In the genomic region with DNA sequence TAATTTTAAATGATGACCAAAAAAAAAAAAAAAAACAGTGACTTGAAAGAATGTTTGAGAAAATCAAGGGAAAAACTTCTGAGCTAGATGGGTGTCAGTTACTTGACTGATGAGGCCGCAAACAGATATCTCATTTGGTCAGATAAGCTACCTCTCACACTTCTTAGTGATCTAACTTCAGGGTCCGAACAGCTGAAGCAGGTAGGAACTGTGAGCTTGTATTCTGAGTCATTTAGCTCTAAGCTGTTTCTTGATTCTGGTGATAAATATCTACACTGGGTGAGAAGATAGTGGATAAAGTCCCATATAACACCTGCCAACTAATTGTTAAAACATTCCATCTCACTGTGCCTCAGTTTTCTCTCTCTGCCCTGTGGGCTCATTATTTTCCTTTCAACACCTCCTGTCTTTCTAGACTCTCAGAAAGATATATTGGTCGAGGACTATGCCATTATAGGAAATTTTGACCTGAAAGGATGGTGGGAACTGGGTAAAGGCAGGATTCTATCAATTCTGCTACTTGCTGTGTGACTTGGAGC, we compare ENCODE assay signal across 9 cellular contexts. TPM values are rescaled to one million over a fixed set of nuclear protein-coding genes. Genes with fewer than 3 reads are reported as not detected.
DNase-seq lines count a peak whose midpoint lies in the region; ATAC-seq, FAIRE-seq and TF ChIP-seq lines count a peak whose summit lies in the region.
"Had no signal": no experiment of that assay in that cellular context is flagged by ENCODE, and none has a peak within 500 bp of the region (broad histone marks: within the 10 kb centered on the region; RNA-seq: fewer than 3 reads in every experiment).

No MANE protein-coding gene starts in this region.

- no peak for TF ChIP-seq EP300 in A549 (IDR thresholded peaks at IDR 0.05)

- ATAC-seq in A549: no peak
- ATAC-seq in HG03432 (IDR thresholded peaks at IDR 0.05; ENCODE audit: unreplicated experiment): peak; percentile 51
- ATAC-seq in HG03139 (IDR thresholded peaks at IDR 0.05; ENCODE audit: unreplicated experiment): no peak
- ATAC-seq: left lobe of liver had no signal

- TF ChIP-seq POLR2A in A549 (IDR thresholded peaks at IDR 0.05; ENCODE audit: low read length): no peak

- peaks cover 27% of the 10 kb centered on the region for H3K4me1 ChIP-seq in A549
- peaks cover 17% of the 10 kb centered on the region for H3K4me1 ChIP-seq in colonic mucosa

- peak overlapping the region; percentile 25; the same call in 2 of the 3 replicates for H3K4me2 ChIP-seq in A549

- no peak for FAIRE-seq in A549 (lab: Jason Lieb, UNC)

- no peak overlapping the region for H3K9ac ChIP-seq in colonic mucosa (ENCODE audit: low read depth in 2 of 2, low read length in 2 of 2)

- WGBS in A549 (ENCODE audit: missing lambda C conversion rate): 65% methylated on average over 3 of the region's 3 CpGs

- POLR2A ChIA-PET in A549 (lab: Yijun Ruan, JAX) (interaction anchor here (0.6 kb wide), 1 partner anchor 82 kb away, joined by 5 read pairs; no protein-coding TSS in a partner anchor), RWPE1 (lab: Yijun Ruan, JAX; ENCODE audit: low non-redundant PET) (interaction anchor here (0.6 kb wide), 1 partner anchor 15 kb away, joined by 4 read pairs; no protein-coding TSS in a partner anchor)

- no peak overlapping the region; a peak in 1 of 6 replicates for H3K27ac ChIP-seq in A549
- peak overlapping the region; percentile 28 for H3K27ac ChIP-seq in colonic mucosa
- H3K27ac ChIP-seq in RWPE1: no peak overlapping the region

- DNase-seq in A549 (ENCODE audit: low read depth in 1 of 2, low spot score in 1 of 2) (no peak), GM13977 (ENCODE audit: low spot score) (peak; percentile 34), colonic mucosa (no peak), cerebellar cortex (ENCODE audit: low spot score) (no peak), NCI-H226 (no peak), RWPE1 (ENCODE audit: low spot score) (no peak)

- H3K36me3 ChIP-seq in colonic mucosa: no peaks in the 10 kb centered on the region

- intact Hi-C loops in colonic mucosa (cut with DNase I): no loop called here

- TF ChIP-seq CTCF in A549 (IDR thresholded peaks at IDR 0.05) (no peak), GM13977 (IDR thresholded peaks at IDR 0.05; ENCODE audit: extremely low read depth, insufficient read depth, missing control alignments) (no peak), colonic mucosa (IDR thresholded peaks at IDR 0.05) (no peak), RWPE1 (conservative IDR thresholded peaks at IDR 0.05; ENCODE audit: low read depth) (no peak)

- TF ChIP-seq RAD21 in A549 (conservative IDR thresholded peaks at IDR 0.05 in 1 of 2, IDR thresholded peaks at IDR 0.05 in 1 of 2): no peak

- CTCF ChIA-PET in A549 (lab: Yijun Ruan, JAX): interaction anchor here (0.7 kb wide), 2 partner anchors 21 to 25 kb away, joined by 3 read pairs; no protein-coding TSS in a partner anchor
- CTCF ChIA-PET in RWPE1 (lab: Yijun Ruan, JAX): no interaction called here

- H3K4me3 ChIP-seq in A549: no peak overlapping the region
- H3K4me3 ChIP-seq in colonic mucosa: no peak overlapping the region

- in situ Hi-C loops in GM13977 (cut with MboI; ENCODE audit: low pct_unique_long_range_greater_than_20kb, low sequenced_read_pairs, unreplicated experiment): no loop called here

- H3K9me3 ChIP-seq in A549 (no peaks in the 10 kb centered on the region), colonic mucosa (no peaks in the 10 kb centered on the region)

- no peaks in the 10 kb centered on the region for H3K27me3 ChIP-seq in colonic mucosa

TF ChIP-seq in A549, 52 proteins besides CTCF, POLR2A, EP300 and RAD21:
- no peak for TF ChIP-seq GATA3 (IDR thresholded peaks at IDR 0.05; ENCODE audit: borderline replicate concordance)
- TF ChIP-seq HEYL (CRISPR knock-in tag; IDR thresholded peaks at IDR 0.05): no peak
- TF ChIP-seq CBX2 (IDR thresholded peaks at IDR 0.05; ENCODE audit: borderline replicate concordance, low read depth): no peak
- no peak for TF ChIP-seq CBX8 (IDR thresholded peaks at IDR 0.05)
- no peak for TF ChIP-seq JUN (IDR thresholded peaks at IDR 0.05)
- TF ChIP-seq, protein P1, sequence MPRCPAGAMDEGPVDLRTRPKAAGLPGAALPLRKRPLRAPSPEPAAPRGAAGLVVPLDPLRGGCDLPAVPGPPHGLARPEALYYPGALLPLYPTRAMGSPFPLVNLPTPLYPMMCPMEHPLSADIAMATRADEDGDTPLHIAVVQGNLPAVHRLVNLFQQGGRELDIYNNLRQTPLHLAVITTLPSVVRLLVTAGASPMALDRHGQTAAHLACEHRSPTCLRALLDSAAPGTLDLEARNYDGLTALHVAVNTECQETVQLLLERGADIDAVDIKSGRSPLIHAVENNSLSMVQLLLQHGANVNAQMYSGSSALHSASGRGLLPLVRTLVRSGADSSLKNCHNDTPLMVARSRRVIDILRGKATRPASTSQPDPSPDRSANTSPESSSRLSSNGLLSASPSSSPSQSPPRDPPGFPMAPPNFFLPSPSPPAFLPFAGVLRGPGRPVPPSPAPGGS (IDR thresholded peaks at IDR 0.05): no peak
- TF ChIP-seq, protein P2, sequence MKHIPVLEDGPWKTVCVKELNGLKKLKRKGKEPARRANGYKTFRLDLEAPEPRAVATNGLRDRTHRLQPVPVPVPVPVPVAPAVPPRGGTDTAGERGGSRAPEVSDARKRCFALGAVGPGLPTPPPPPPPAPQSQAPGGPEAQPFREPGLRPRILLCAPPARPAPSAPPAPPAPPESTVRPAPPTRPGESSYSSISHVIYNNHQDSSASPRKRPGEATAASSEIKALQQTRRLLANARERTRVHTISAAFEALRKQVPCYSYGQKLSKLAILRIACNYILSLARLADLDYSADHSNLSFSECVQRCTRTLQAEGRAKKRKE (CRISPR knock-in tag; IDR thresholded peaks at IDR 0.05; ENCODE audit: low read depth): no peak
- TF ChIP-seq ZFP36 (IDR thresholded peaks at IDR 0.05; ENCODE audit: borderline replicate concordance, partially characterized antibody): no peak
- TF ChIP-seq, protein P3, sequence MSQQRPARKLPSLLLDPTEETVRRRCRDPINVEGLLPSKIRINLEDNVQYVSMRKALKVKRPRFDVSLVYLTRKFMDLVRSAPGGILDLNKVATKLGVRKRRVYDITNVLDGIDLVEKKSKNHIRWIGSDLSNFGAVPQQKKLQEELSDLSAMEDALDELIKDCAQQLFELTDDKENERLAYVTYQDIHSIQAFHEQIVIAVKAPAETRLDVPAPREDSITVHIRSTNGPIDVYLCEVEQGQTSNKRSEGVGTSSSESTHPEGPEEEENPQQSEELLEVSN (IDR thresholded peaks at IDR 0.05; ENCODE audit: borderline replicate concordance, low read depth): no peak
- TF ChIP-seq, protein P4, sequence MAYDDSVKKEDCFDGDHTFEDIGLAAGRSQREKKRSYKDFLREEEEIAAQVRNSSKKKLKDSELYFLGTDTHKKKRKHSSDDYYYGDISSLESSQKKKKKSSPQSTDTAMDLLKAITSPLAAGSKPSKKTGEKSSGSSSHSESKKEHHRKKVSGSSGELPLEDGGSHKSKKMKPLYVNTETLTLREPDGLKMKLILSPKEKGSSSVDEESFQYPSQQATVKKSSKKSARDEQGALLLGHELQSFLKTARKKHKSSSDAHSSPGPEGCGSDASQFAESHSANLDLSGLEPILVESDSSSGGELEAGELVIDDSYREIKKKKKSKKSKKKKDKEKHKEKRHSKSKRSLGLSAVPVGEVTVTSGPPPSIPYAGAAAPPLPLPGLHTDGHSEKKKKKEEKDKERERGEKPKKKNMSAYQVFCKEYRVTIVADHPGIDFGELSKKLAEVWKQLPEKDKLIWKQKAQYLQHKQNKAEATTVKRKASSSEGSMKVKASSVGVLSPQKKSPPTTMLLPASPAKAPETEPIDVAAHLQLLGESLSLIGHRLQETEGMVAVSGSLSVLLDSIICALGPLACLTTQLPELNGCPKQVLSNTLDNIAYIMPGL (CRISPR knock-in tag; IDR thresholded peaks at IDR 0.05; ENCODE audit: borderline replicate concordance): no peak
- TF ChIP-seq ZNF302 (CRISPR knock-in tag; IDR thresholded peaks at IDR 0.05): no peak
- TF ChIP-seq SREBF2 (IDR thresholded peaks at IDR 0.05): no peak
- TF ChIP-seq, protein P5, sequence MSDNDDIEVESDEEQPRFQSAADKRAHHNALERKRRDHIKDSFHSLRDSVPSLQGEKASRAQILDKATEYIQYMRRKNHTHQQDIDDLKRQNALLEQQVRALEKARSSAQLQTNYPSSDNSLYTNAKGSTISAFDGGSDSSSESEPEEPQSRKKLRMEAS (IDR thresholded peaks at IDR 0.05): no peak

RNA-seq across cellular contexts. Expression of a gene that starts 7.7 kb away (rescaled TPM):
- polyA plus RNA-seq in A549 (2011; rRNA removed) (33.7 and 37.6 TPM in 2 replicates), A549 (2017; fragmentation: RNase III; extraction: RNeasy Plus Mini Kit Qiagen cat#74134 plus additional on column Dnase treatment) (23.0 to 24.5 TPM (median 23.7 TPM) in 3 replicates)
- polyA plus RNA-seq in A549 (2012; cell fraction: cytosol; rRNA removed): 13.0 and 14.3 TPM in 2 replicates
- 6.3 and 8.9 TPM in 2 replicates for polyA plus RNA-seq in A549 (2012; cell fraction: nucleus; rRNA removed)
- 24.3 and 27.0 TPM in 2 replicates for polyA minus RNA-seq in A549 (2011; rRNA and poly(A)+ RNA removed)
- 10 to 100 TPM; 41.7 to 49.2 TPM for total RNA-seq in colonic mucosa
